ENCODE assay signal across 8 cellular contexts in the genomic region with DNA sequence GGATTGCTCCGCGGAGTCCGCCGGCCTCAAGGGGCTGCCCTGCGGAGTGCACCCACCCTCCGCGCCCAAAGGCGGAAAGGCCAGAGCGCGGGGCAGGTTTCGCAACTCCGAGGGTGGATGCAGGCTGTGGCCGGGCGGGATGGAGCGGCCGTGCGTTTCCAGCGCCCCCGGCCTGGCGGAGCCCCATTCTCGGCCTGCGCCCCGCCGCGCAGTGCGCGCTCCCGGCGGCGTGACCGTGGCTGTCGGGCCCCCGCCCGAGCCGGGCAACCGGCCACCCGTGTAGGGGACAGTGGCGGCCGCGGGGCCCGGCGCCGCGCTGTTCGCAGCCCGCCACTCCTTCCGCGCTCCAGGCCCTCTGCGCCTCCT. TPM values are rescaled to one million over a fixed set of nuclear protein-coding genes. Genes with fewer than 3 reads are reported as not detected.
DNase-seq lines count a peak whose midpoint lies in the region; ATAC-seq and TF ChIP-seq lines count a peak whose summit lies in the region.

No MANE protein-coding gene starts in this region.

- peak; percentile 17 for ATAC-seq in HG02938 (IDR thresholded peaks at IDR 0.05; ENCODE audit: unreplicated experiment)

- peak overlapping the region; percentile 99 for H3K27ac Mint-ChIP-seq in neural crest cell (ENCODE audit: unreplicated experiment)

- no peaks in the 10 kb centered on the region for H3K36me3 Mint-ChIP-seq in neural crest cell (ENCODE audit: low read depth)

- peak overlapping the region; percentile 68 for H3K4me3 ChIP-seq in fibroblast of mammary gland (ENCODE audit: control insufficient read depth, low read depth, low read length)

- peak overlapping the region; percentile 97 for H3K27ac ChIP-seq in VCaP

- no peaks in the 10 kb centered on the region for H3K9me3 Mint-ChIP-seq in neural crest cell

- H3K27me3 Mint-ChIP-seq in neural crest cell (ENCODE audit: low read depth), result peaks cover 43% of the 10 kb centered on the region

- DNase-seq in NCI-H82 (lab: John Stamatoyannopoulos, UW) (peak; percentile 39), NCI-H82 treated with DMSO at 0.1 percent for 48 hours (lab: John Stamatoyannopoulos, UW; ENCODE audit: unreplicated experiment) (no peak), fibroblast of mammary gland (ENCODE audit: low read depth) (no peak), neural crest cell (ENCODE audit: low read depth, low spot score) (peak; percentile 42), NAMALWA (ENCODE audit: low spot score) (no peak)
- DNase-seq in stimulated activated naive CD4-positive, alpha-beta T cell treated with Interleukin-2 at 50 U/mL for 16 hours (lab: John Stamatoyannopoulos, UW), result no peak

- peak overlapping the region; percentile 98 for H3K4me3 Mint-ChIP-seq in neural crest cell

- peaks cover 64% of the 10 kb centered on the region for H3K4me1 Mint-ChIP-seq in neural crest cell

- TF ChIP-seq CTCF in VCaP (conservative IDR thresholded peaks at IDR 0.05) (no peak), fibroblast of mammary gland (conservative IDR thresholded peaks at IDR 0.05; ENCODE audit: control insufficient read depth, insufficient read depth, low read depth, low read length) (no peak), neural crest cell (conservative IDR thresholded peaks at IDR 0.05) (no peak)

RNA-seq across cellular contexts. Expression of gene SETD7, which starts 0.3 kb away (rescaled TPM):
- 11.1 and 11.4 TPM in 2 replicates for total RNA-seq in neural crest cell

Comparison
In these comparisons a context has a peak if more than half of its experiments do, and no peak if none do; other contexts are left out.
1. DNase-seq: peak in NCI-H82 (single experiment) and neural crest cell (single experiment); none in NCI-H82 treated with DMSO at 0.1 percent for 48 hours (single experiment), fibroblast of mammary gland (single experiment), stimulated activated naive CD4-positive, alpha-beta T cell treated with Interleukin-2 at 50 U/mL for 16 hours (single experiment) and NAMALWA (single experiment).